Comparison of ENCODE assay signal across 9 cellular contexts in the genomic region with DNA sequence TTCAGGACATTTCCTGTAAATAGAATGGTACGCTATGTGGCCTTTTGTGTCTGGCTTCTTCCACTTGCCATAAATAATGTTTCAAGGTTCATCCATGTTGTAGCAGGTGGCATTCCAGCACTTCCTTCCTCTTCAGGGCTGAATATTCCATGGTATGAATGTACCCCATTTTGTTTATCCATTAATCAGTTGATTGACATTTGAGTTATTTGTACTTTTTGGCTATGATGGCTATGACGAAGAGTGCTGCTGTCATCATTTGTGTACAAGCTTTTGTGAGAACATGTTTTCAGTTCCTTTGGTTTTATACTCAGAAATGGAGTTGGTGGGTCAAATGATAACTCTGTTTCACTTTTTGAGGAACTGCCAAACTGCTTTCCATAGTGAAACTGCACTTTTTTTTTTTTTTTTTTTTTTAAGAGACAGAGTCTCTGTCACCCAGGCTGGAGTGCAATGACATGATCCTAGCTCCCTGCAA. TPM values are rescaled to one million over a fixed set of nuclear protein-coding genes. Genes with fewer than 3 reads are reported as not detected.
DNase-seq lines count a peak whose midpoint lies in the region; ATAC-seq, FAIRE-seq and TF ChIP-seq lines count a peak whose summit lies in the region.
"Had no signal": no experiment of that assay in that cellular context is flagged by ENCODE, and none has a peak within 500 bp of the region (broad histone marks: within the 10 kb centered on the region; RNA-seq: fewer than 3 reads in every experiment).

No MANE protein-coding gene starts in this region.

- H3K4me1 Mint-ChIP-seq in osteocyte (ENCODE audit: unreplicated experiment), result no peaks in the 10 kb centered on the region
- no peaks in the 10 kb centered on the region for H3K4me1 Mint-ChIP-seq in mesothelial cell of epicardium

- no peaks in the 10 kb centered on the region for H3K27me3 ChIP-seq in bronchial epithelial cell (ENCODE audit: control insufficient read depth, insufficient read depth, low read length)
- H3K27me3 ChIP-seq: heart left ventricle had no signal

- no peak overlapping the region for H3K4me3 Mint-ChIP-seq in osteocyte (ENCODE audit: unreplicated experiment)
- no peak overlapping the region for H3K4me3 Mint-ChIP-seq in mesothelial cell of epicardium

- H3K4me3 ChIP-seq in bronchial epithelial cell (ENCODE audit: low read depth, low read length), result no peak overlapping the region
- H3K4me3 ChIP-seq: heart left ventricle had no signal

- H3K27me3 Mint-ChIP-seq in osteocyte (ENCODE audit: unreplicated experiment) (no peaks in the 10 kb centered on the region), mesothelial cell of epicardium (ENCODE audit: low read depth) (no peaks in the 10 kb centered on the region)

- TF ChIP-seq CTCF in bronchial epithelial cell (IDR thresholded peaks at IDR 0.05; ENCODE audit: insufficient read depth, low read length, severe bottlenecking) (no peak), osteocyte (IDR thresholded peaks at IDR 0.05) (no peak), mesothelial cell of epicardium (IDR thresholded peaks at IDR 0.05; ENCODE audit: unreplicated experiment) (no peak)

- no peak overlapping the region for H3K27ac Mint-ChIP-seq in osteocyte (ENCODE audit: unreplicated experiment)
- no peak overlapping the region for H3K27ac Mint-ChIP-seq in mesothelial cell of epicardium

- no peaks in the 10 kb centered on the region for H3K36me3 ChIP-seq in bronchial epithelial cell (ENCODE audit: control insufficient read depth, insufficient read depth, low read length)
- H3K36me3 ChIP-seq: heart left ventricle had no signal

- no peaks in the 10 kb centered on the region for H3K36me3 Mint-ChIP-seq in osteocyte (ENCODE audit: unreplicated experiment)
- H3K36me3 Mint-ChIP-seq in mesothelial cell of epicardium, result no peaks in the 10 kb centered on the region

- peak; percentile 32 for DNase-seq in GDM1 (lab: John Stamatoyannopoulos, UW)
- DNase-seq in bronchial epithelial cell (ENCODE audit: low read depth), result peak; percentile 12
- DNase-seq in osteocyte (ENCODE audit: extremely low spot score, unreplicated experiment), result no peak
- no peak for DNase-seq in DMS114 treated with DMSO at 0.1 percent for 48 hours (lab: John Stamatoyannopoulos, UW; ENCODE audit: unreplicated experiment)
- no peak for DNase-seq in mesothelial cell of epicardium (ENCODE audit: low spot score in 2 of 2, unreplicated experiment in 2 of 2)
- no peak for DNase-seq in hippocampal formation (lab: John Stamatoyannopoulos, UW)
- DNase-seq: heart left ventricle had no signal

- no peak for FAIRE-seq in bronchial epithelial cell (lab: Jason Lieb, UNC)

- ATAC-seq in GM19452 (IDR thresholded peaks at IDR 0.05; ENCODE audit: unreplicated experiment) (peak; percentile 86), HG03457 (IDR thresholded peaks at IDR 0.05; ENCODE audit: unreplicated experiment) (peak; percentile 66)

- no peaks in the 10 kb centered on the region for H3K9me3 Mint-ChIP-seq in osteocyte (ENCODE audit: unreplicated experiment)
- no peaks in the 10 kb centered on the region for H3K9me3 Mint-ChIP-seq in mesothelial cell of epicardium

RNA-seq across cellular contexts. Expression of a gene that starts 6.5 kb away (rescaled TPM):
- total RNA-seq in bronchial epithelial cell (64.2 and 76.2 TPM in 2 replicates), osteocyte (214 and 220 TPM in 2 replicates), mesothelial cell of epicardium (108 to 117 TPM (median 113 TPM) in 3 replicates)

RNA-seq across cellular contexts. Expression of a gene that starts 45.0 kb away (rescaled TPM):
- total RNA-seq in bronchial epithelial cell (15.9 and 19.2 TPM in 2 replicates), osteocyte (14.3 and 18.0 TPM in 2 replicates), mesothelial cell of epicardium (15.3 to 16.6 TPM (median 15.7 TPM) in 3 replicates)

RNA-seq across cellular contexts. Expression of a gene that starts 45.2 kb away (rescaled TPM):
- 11.1 and 17.6 TPM in 2 replicates for total RNA-seq in bronchial epithelial cell
- 33.9 and 39.1 TPM in 2 replicates for total RNA-seq in osteocyte
- total RNA-seq in mesothelial cell of epicardium, result 35.7 to 40.9 TPM (median 36.5 TPM) in 3 replicates

Comparison
In these comparisons a context has a peak if more than half of its experiments do, and no peak if none do; other contexts are left out.
1. DNase-seq: peak in GDM1 (single experiment) and bronchial epithelial cell (single experiment); none in osteocyte (single experiment), DMS114 treated with DMSO at 0.1 percent for 48 hours (single experiment), mesothelial cell of epicardium (0 of 2) and hippocampal formation (0 of 2).